Comparison of ENCODE assay signal across 10 cellular contexts in genomic region chr5:168135897-168136296, GRCh38.
DNase-seq lines count a peak whose midpoint lies in the region; ATAC-seq and TF ChIP-seq lines count a peak whose summit lies in the region.
"Had no signal": no experiment of that assay in that cellular context is flagged by ENCODE, and none has a peak within 500 bp of the region (broad histone marks: within the 10 kb centered on the region; RNA-seq: fewer than 3 reads in every experiment).

No MANE protein-coding gene starts in this region.

- DNase-seq in left ventricle myocardium superior (no peak), right atrium auricular region (ENCODE audit: low spot score) (no peak), NCI-H1105 treated with DMSO at 0.1 percent for 48 hours (lab: John Stamatoyannopoulos, UW) (no peak), GOT3 (lab: John Stamatoyannopoulos, UW) (no peak), mesenteric fat pad (ENCODE audit: low spot score) (no peak), 8988T (no peak)
- DNase-seq: amniotic stem cell, DMS79 had no signal

- intact Hi-C loops in left ventricle myocardium superior (cut with micrococcal nuclease): no loop called here

- ATAC-seq in left ventricle myocardium superior: peak; percentile 14
- ATAC-seq in GM21737 (IDR thresholded peaks at IDR 0.05; ENCODE audit: unreplicated experiment): peak; percentile 90
- ATAC-seq in HG03139 (IDR thresholded peaks at IDR 0.05; ENCODE audit: unreplicated experiment): peak; percentile 96

- no peaks in the 10 kb centered on the region for H3K36me3 ChIP-seq in right atrium auricular region

- H3K27me3 ChIP-seq in right atrium auricular region: no peaks in the 10 kb centered on the region

- H3K4me3 ChIP-seq in right atrium auricular region: no peak overlapping the region

- H3K9me3 ChIP-seq in right atrium auricular region: no peaks in the 10 kb centered on the region

- H3K4me1 ChIP-seq in right atrium auricular region: no peaks in the 10 kb centered on the region

- no peak overlapping the region for H3K27ac ChIP-seq in right atrium auricular region

- TF ChIP-seq CTCF in right atrium auricular region (IDR thresholded peaks at IDR 0.05): no peak

Comparison
In these comparisons a context has a peak if more than half of its experiments do, and no peak if none do; other contexts are left out.
1. ATAC-seq: peak in every context shown above with its lines; median percentile 96 in HG03139; 90 in GM21737; 14 in left ventricle myocardium superior.